In genomic region chr1:76317299-76317913, GRCh38 we compare ENCODE assay signal across 19 cellular contexts.
"Had no signal": no experiment of that assay in that cellular context is flagged by ENCODE, and none has a peak within 500 bp of the region (broad histone marks: within the 10 kb centered on the region; RNA-seq: fewer than 3 reads in every experiment).

No MANE protein-coding gene starts in this region.

- H3K27me3 Mint-ChIP-seq: naive B cell had no signal

- H3K27ac ChIP-seq: esophagus squamous epithelium, heart left ventricle, psoas muscle, tibial artery, upper lobe of left lung, vagina had no signal

- H3K36me3 Mint-ChIP-seq: naive B cell had no signal

- ATAC-seq: heart left ventricle, psoas muscle, sciatic nerve had no signal

- H3K4me1 ChIP-seq: esophagus squamous epithelium, heart left ventricle, psoas muscle, tibial artery, upper lobe of left lung, vagina had no signal

- H3K4me3 Mint-ChIP-seq: naive B cell, nephron had no signal

- H3K4me3 ChIP-seq: esophagus squamous epithelium, heart left ventricle, psoas muscle, tibial artery, upper lobe of left lung, vagina had no signal

- H3K9me3 Mint-ChIP-seq: naive B cell, nephron had no signal

- FAIRE-seq: frontal cortex, islet of Langerhans had no signal

- H3K27ac Mint-ChIP-seq: naive B cell, nephron had no signal

- H3K27me3 ChIP-seq: esophagus squamous epithelium, heart left ventricle, tibial artery, upper lobe of left lung, vagina had no signal

- DNase-seq: effector memory CD4-positive, alpha-beta T cell; esophagus squamous epithelium; heart left ventricle; hypothalamus; kidney glomerular epithelial cell; mesendoderm; naive B cell; psoas muscle; retina; stimulated activated CD4-positive, alpha-beta T cell treated with anti-CD3 and anti-CD28 coated beads, Interleukin-2, amount 100 ng/mL, for 24 hours; stimulated activated CD4-positive, alpha-beta T cell treated with anti-CD3 and anti-CD28 coated beads, Interleukin-4, amount 100 ng/mL, for 4 hours; stimulated activated naive CD4-positive, alpha-beta T cell; tibial artery; upper lobe of left lung had no signal

- H3K9me3 ChIP-seq: esophagus squamous epithelium, psoas muscle, tibial artery, upper lobe of left lung, vagina had no signal

- H3K4me1 Mint-ChIP-seq: naive B cell had no signal

- H3K36me3 ChIP-seq: esophagus squamous epithelium, heart left ventricle, tibial artery, upper lobe of left lung, vagina had no signal
